ENCODE assay signal across 14 cellular contexts in the genomic region with DNA sequence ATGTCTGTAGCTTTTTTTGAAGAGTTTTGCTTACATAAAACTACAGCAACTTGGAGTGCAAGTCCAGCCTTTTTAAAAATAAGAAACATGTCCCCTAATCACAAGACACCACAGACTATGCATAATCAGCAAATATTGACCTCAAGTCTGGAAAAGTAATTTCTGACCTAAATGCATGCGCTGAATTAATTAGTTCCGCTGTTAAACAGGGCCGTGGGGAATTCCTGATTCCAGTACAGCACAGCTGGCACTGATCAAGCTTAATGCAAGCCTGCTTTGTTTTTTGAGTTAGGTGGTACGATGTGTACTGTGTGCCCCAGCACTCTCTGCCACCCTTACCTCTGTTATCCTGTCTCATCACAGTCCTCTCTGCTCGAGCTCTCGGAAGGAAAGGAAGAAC. TPM values are rescaled to one million over a fixed set of nuclear protein-coding genes. Genes with fewer than 3 reads are reported as not detected.
DNase-seq lines count a peak whose midpoint lies in the region; ATAC-seq and TF ChIP-seq lines count a peak whose summit lies in the region.
"Had no signal": no experiment of that assay in that cellular context is flagged by ENCODE, and none has a peak within 500 bp of the region (broad histone marks: within the 10 kb centered on the region; RNA-seq: fewer than 3 reads in every experiment).

No MANE protein-coding gene starts in this region.

- H2BK12ac ChIP-seq in mesenchymal stem cell (ENCODE audit: low read length in 2 of 2), result peak overlapping the region in 1 of 2 experiments; percentile 27

- H3K27me3 ChIP-seq in BE2C, result no peaks in the 10 kb centered on the region
- H3K27me3 ChIP-seq in OCI-LY3 (ENCODE audit: low read depth, low read length), result no peaks in the 10 kb centered on the region
- no peaks in the 10 kb centered on the region for H3K27me3 ChIP-seq in mesenchymal stem cell (ENCODE audit: control insufficient read depth in 1 of 2, insufficient read depth in 1 of 2, low read length in 2 of 2)
- H3K27me3 ChIP-seq: brain microvascular endothelial cell had no signal

- H4K20me1 ChIP-seq in OCI-LY3 (ENCODE audit: insufficient read depth, low read length), result no peaks in the 10 kb centered on the region; the same call in 1 of the 2 replicates

- no peak overlapping the region for H3K4me3 Mint-ChIP-seq in activated T-cell treated with anti-CD3 and anti-CD28 coated beads, Interleukin-2, amount 50 U/mL, for 72 hours

- H3K79me2 ChIP-seq in OCI-LY3 (ENCODE audit: low read length), result peaks cover 28% of the 10 kb centered on the region

- H3K36me3 ChIP-seq in BE2C, result peaks cover 35% of the 10 kb centered on the region
- H3K36me3 ChIP-seq in OCI-LY3 (replicated peaks; ENCODE audit: low read depth, low read length), result peaks cover 30% of the 10 kb centered on the region
- H3K36me3 ChIP-seq in mesenchymal stem cell (ENCODE audit: control insufficient read depth in 1 of 2, insufficient read depth in 2 of 2, low read depth in 1 of 2, low read length in 2 of 2), result peaks cover 3 to 52% of the 10 kb centered on the region in 2 experiments

- peak overlapping the region in 1 of 2 experiments; percentile 1 for H3K18ac ChIP-seq in mesenchymal stem cell (ENCODE audit: low read depth in 1 of 2, low read length in 2 of 2)

- H3K27me3 Mint-ChIP-seq in activated T-cell treated with anti-CD3 and anti-CD28 coated beads, Interleukin-2, amount 50 U/mL, for 72 hours (ENCODE audit: low read depth), result no peaks in the 10 kb centered on the region

- TF ChIP-seq CTCF in BE2C (IDR thresholded peaks at IDR 0.05; ENCODE audit: low read depth, low read length), result no peak
- no peak for TF ChIP-seq CTCF in OCI-LY3 (IDR thresholded peaks at IDR 0.05; ENCODE audit: low read depth, low read length)
- TF ChIP-seq CTCF in GM20000 (IDR thresholded peaks at IDR 0.05; ENCODE audit: extremely low read depth, missing control alignments), result no peak

- H3K4me3 ChIP-seq in BE2C (ENCODE audit: low read depth, low read length) (no peak overlapping the region), OCI-LY3 (ENCODE audit: low read length) (peak overlapping the region; percentile 6), mesenchymal stem cell (ENCODE audit: insufficient read depth in 1 of 2, low read depth in 1 of 2, low read length in 2 of 2) (no peak overlapping the region)

- H3K36me3 Mint-ChIP-seq in activated T-cell treated with anti-CD3 and anti-CD28 coated beads, Interleukin-2, amount 50 U/mL, for 72 hours (ENCODE audit: insufficient read depth in 2 of 2), result peaks cover under 1 to 6% of the 10 kb centered on the region in 2 donors

- no peak overlapping the region for H3K14ac ChIP-seq in mesenchymal stem cell (ENCODE audit: low read length in 2 of 2)

- peak overlapping the region in 1 of 2 experiments; percentile 9 for H3K4ac ChIP-seq in mesenchymal stem cell (ENCODE audit: low read depth in 1 of 2, low read length in 2 of 2)

- H2AFZ ChIP-seq in OCI-LY3 (ENCODE audit: low read depth, low read length), result no peak overlapping the region
- H2AFZ ChIP-seq in mesenchymal stem cell (ENCODE audit: low read depth, low read length), result no peak overlapping the region

- H4K8ac ChIP-seq in mesenchymal stem cell (ENCODE audit: low read length), result no peak overlapping the region

- H3K9ac ChIP-seq in OCI-LY3 (ENCODE audit: low read length) (peak overlapping the region; percentile 3), mesenchymal stem cell (ENCODE audit: low read length) (peak overlapping the region; percentile 0)

- peaks cover 30% of the 10 kb centered on the region for H3K4me1 Mint-ChIP-seq in activated T-cell treated with anti-CD3 and anti-CD28 coated beads, Interleukin-2, amount 50 U/mL, for 72 hours (ENCODE audit: low read depth)

- no peak overlapping the region for H4K91ac ChIP-seq in mesenchymal stem cell (ENCODE audit: low read length)

- H3K4me1 ChIP-seq in BE2C (no peaks in the 10 kb centered on the region; the same call in 1 of the 2 replicates), OCI-LY3 (ENCODE audit: low read length) (peaks cover 16% of the 10 kb centered on the region), mesenchymal stem cell (ENCODE audit: control insufficient read depth, insufficient read depth, low read depth, low read length) (peaks cover 9% of the 10 kb centered on the region)

- H3K23ac ChIP-seq in mesenchymal stem cell (ENCODE audit: low read length in 2 of 2), result no peak overlapping the region

- peak overlapping the region; percentile 53 for H3K4me2 ChIP-seq in OCI-LY3 (ENCODE audit: low read length)
- H3K4me2 ChIP-seq in mesenchymal stem cell (ENCODE audit: low read length, poor library complexity, severe bottlenecking), result no peak overlapping the region

- peak; percentile 36 for DNase-seq in BE2C
- peak; percentile 45 for DNase-seq in dermis blood vessel endothelial cell
- DNase-seq in mesenchymal stem cell, result peak; percentile 58
- no peak for DNase-seq in globus pallidus (ENCODE audit: low spot score)
- no peak for DNase-seq in activated T-cell treated with anti-CD3 and anti-CD28 coated beads, Interleukin-2, amount 50 U/mL, for 72 hours
- DNase-seq in GM20000 (ENCODE audit: low spot score), result no peak
- DNase-seq in effector CD4-positive, alpha-beta T cell, result no peak
- DNase-seq: AML-193; brain microvascular endothelial cell; NCI-H1417; NCI-H526 treated with DMSO at 0.1 percent for 48 hours; posterior cingulate gyrus; stimulated activated CD4-positive, alpha-beta T cell treated with anti-CD3 and anti-CD28 coated beads, Interleukin-1b, Interleukin-23, amount 100 ng/mL, for 48 hours had no signal

- peak overlapping the region; percentile 52 for H3K27ac ChIP-seq in OCI-LY3 (ENCODE audit: low read length)
- H3K27ac ChIP-seq in mesenchymal stem cell (ENCODE audit: low read length, poor library complexity, severe bottlenecking), result peak overlapping the region; percentile 34
- H3K27ac ChIP-seq: brain microvascular endothelial cell had no signal

- H3K27ac Mint-ChIP-seq in activated T-cell treated with anti-CD3 and anti-CD28 coated beads, Interleukin-2, amount 50 U/mL, for 72 hours, result no peak overlapping the region

- no peak overlapping the region for H2BK120ac ChIP-seq in mesenchymal stem cell (ENCODE audit: low read depth, low read length)

- WGBS in mesenchymal stem cell, result 65% methylated on average over 3 of the region's 6 CpGs

- peaks cover 6% of the 10 kb centered on the region for H3K79me1 ChIP-seq in mesenchymal stem cell (replicated peaks; ENCODE audit: low read length, poor library complexity, severe bottlenecking)

- no peak overlapping the region for H2BK15ac ChIP-seq in mesenchymal stem cell (ENCODE audit: low read depth, poor library complexity, severe bottlenecking)

- H2BK5ac ChIP-seq in mesenchymal stem cell (ENCODE audit: low read depth, low read length, poor library complexity, severe bottlenecking), result no peak overlapping the region

- H3K9me3 Mint-ChIP-seq in activated T-cell treated with anti-CD3 and anti-CD28 coated beads, Interleukin-2, amount 50 U/mL, for 72 hours, result no peaks in the 10 kb centered on the region

- no peak overlapping the region for H2AK5ac ChIP-seq in mesenchymal stem cell (ENCODE audit: low read length, severe bottlenecking)

- ATAC-seq in activated T-cell treated with anti-CD3 and anti-CD28 coated beads, Interleukin-2, amount 50 U/mL, for 72 hours (replicated peaks in 1 of 2), result no peak

- H3K9me3 ChIP-seq in BE2C, result no peaks in the 10 kb centered on the region
- H3K9me3 ChIP-seq in OCI-LY3 (ENCODE audit: insufficient read depth, low read length), result no peaks in the 10 kb centered on the region
- no peaks in the 10 kb centered on the region for H3K9me3 ChIP-seq in mesenchymal stem cell (ENCODE audit: control insufficient read depth, low read length)

RNA-seq across cellular contexts. Expression of a gene that starts 9.2 kb away (rescaled TPM):
- polyA plus RNA-seq in BE2C (2012; ENCODE audit: insufficient read depth, insufficient read length, low read depth), result 25.5 TPM
- 17.7 and 18.7 TPM in 2 replicates for total RNA-seq in dermis blood vessel endothelial cell
- polyA plus RNA-seq in mesenchymal stem cell (2013, experiment 1 of 2), result 5.1 TPM
- polyA plus RNA-seq in mesenchymal stem cell (2013, experiment 2 of 2), result 4.6 TPM
- 10 to 100 TPM; 16.9 to 19.3 TPM for total RNA-seq in activated T-cell treated with anti-CD3 and anti-CD28 coated beads, Interleukin-2, amount 50 U/mL, for 72 hours

RNA-seq across cellular contexts. Expression of a gene that starts 21.8 kb away (rescaled TPM):
- polyA plus RNA-seq in BE2C (2012; ENCODE audit: insufficient read depth, insufficient read length, low read depth), result 15.4 TPM
- 6.6 and 9.4 TPM in 2 replicates for total RNA-seq in dermis blood vessel endothelial cell
- 13.6 TPM for polyA plus RNA-seq in mesenchymal stem cell (2013, experiment 1 of 2)
- polyA plus RNA-seq in mesenchymal stem cell (2013, experiment 2 of 2), result 14.3 TPM
- total RNA-seq in activated T-cell treated with anti-CD3 and anti-CD28 coated beads, Interleukin-2, amount 50 U/mL, for 72 hours, result 10 to 100 TPM; 40.5 to 44.9 TPM

RNA-seq across cellular contexts. Expression of a gene that starts 27.4 kb away (rescaled TPM):
- 1.3 TPM for polyA plus RNA-seq in BE2C (2012; ENCODE audit: insufficient read depth, insufficient read length, low read depth)
- 0.34 and 0.84 TPM in 2 replicates for total RNA-seq in dermis blood vessel endothelial cell
- polyA plus RNA-seq in mesenchymal stem cell (2013, experiment 1 of 2), result 0.64 TPM
- polyA plus RNA-seq in mesenchymal stem cell (2013, experiment 2 of 2), result 0.34 TPM
- 1 to 10 TPM; 1.2 to 3.0 TPM for total RNA-seq in activated T-cell treated with anti-CD3 and anti-CD28 coated beads, Interleukin-2, amount 50 U/mL, for 72 hours

RNA-seq across cellular contexts. Expression of a gene that starts 39.3 kb away (rescaled TPM):
- polyA plus RNA-seq in BE2C (2012; ENCODE audit: insufficient read depth, insufficient read length, low read depth), result 153 TPM
- 85.6 and 134 TPM in 2 replicates for total RNA-seq in dermis blood vessel endothelial cell
- polyA plus RNA-seq in mesenchymal stem cell (2013, experiment 1 of 2), result 35.8 TPM
- 30.3 TPM for polyA plus RNA-seq in mesenchymal stem cell (2013, experiment 2 of 2)
- 10 to 100 TPM; 50.3 to 68.5 TPM for total RNA-seq in activated T-cell treated with anti-CD3 and anti-CD28 coated beads, Interleukin-2, amount 50 U/mL, for 72 hours

Comparison
In these comparisons a context has a peak if more than half of its experiments do, and no peak if none do; other contexts are left out.
1. DNase-seq: peak in BE2C (single experiment), dermis blood vessel endothelial cell (single experiment) and mesenchymal stem cell (single experiment); none in globus pallidus (single experiment), activated T-cell treated with anti-CD3 and anti-CD28 coated beads, Interleukin-2, amount 50 U/mL, for 72 hours (0 of 2), GM20000 (single experiment) and effector CD4-positive, alpha-beta T cell (single experiment).